Comparison of ENCODE assay signal across 1 cellular context in genomic region chr10:115951242-115951641, GRCh38.
TF ChIP-seq lines count a peak whose summit lies in the region.

No MANE protein-coding gene starts in this region.

TF ChIP-seq in HepG2, 621 proteins besides CTCF, POLR2A, EP300 and RAD21 (continued from another document):
- TF ChIP-seq ZHX2 (IDR thresholded peaks at IDR 0.05; ENCODE audit: low read depth) (no peak), ZHX2 (CRISPR knock-in tag; IDR thresholded peaks at IDR 0.05; ENCODE audit: borderline replicate concordance) (no peak), POLR2G (IDR thresholded peaks at IDR 0.05; ENCODE audit: low read depth, low read length) (no peak), POLR2AphosphoS5 (IDR thresholded peaks at IDR 0.05; ENCODE audit: low read depth, low read length) (no peak), ZNF841 (CRISPR knock-in tag; IDR thresholded peaks at IDR 0.05; ENCODE audit: borderline replicate concordance) (no peak), HOXA5 (CRISPR knock-in tag; IDR thresholded peaks at IDR 0.05) (no peak), RFXAP (CRISPR knock-in tag; IDR thresholded peaks at IDR 0.05; ENCODE audit: borderline replicate concordance) (no peak), THAP7 (CRISPR knock-in tag; IDR thresholded peaks at IDR 0.05) (no peak), IRX3 (CRISPR knock-in tag; IDR thresholded peaks at IDR 0.05; ENCODE audit: borderline replicate concordance, low read depth) (no peak)
TF ChIP-seq in HepG2: peak in this region for 0.
